ENCODE assay signal across 7 cellular contexts in genomic region chr11:28459912-28460311, GRCh38.
"Had no signal": no experiment of that assay in that cellular context is flagged by ENCODE, and none has a peak within 500 bp of the region (broad histone marks: within the 10 kb centered on the region; RNA-seq: fewer than 3 reads in every experiment).

No MANE protein-coding gene starts in this region.

- ATAC-seq: GM23338, HepG2, K562 had no signal

- FAIRE-seq: H1, H54, HepG2, K562 had no signal

- H3K27ac ChIP-seq: HL-60 had no signal

- H2AFZ ChIP-seq: GM23338 had no signal

- H3K4me3 ChIP-seq: GM23338, K562 had no signal

- DNase-seq: H9 had no signal

- H3K4me2 ChIP-seq: GM23338 had no signal
